ENCODE assay signal across 9 cellular contexts in the genomic region with DNA sequence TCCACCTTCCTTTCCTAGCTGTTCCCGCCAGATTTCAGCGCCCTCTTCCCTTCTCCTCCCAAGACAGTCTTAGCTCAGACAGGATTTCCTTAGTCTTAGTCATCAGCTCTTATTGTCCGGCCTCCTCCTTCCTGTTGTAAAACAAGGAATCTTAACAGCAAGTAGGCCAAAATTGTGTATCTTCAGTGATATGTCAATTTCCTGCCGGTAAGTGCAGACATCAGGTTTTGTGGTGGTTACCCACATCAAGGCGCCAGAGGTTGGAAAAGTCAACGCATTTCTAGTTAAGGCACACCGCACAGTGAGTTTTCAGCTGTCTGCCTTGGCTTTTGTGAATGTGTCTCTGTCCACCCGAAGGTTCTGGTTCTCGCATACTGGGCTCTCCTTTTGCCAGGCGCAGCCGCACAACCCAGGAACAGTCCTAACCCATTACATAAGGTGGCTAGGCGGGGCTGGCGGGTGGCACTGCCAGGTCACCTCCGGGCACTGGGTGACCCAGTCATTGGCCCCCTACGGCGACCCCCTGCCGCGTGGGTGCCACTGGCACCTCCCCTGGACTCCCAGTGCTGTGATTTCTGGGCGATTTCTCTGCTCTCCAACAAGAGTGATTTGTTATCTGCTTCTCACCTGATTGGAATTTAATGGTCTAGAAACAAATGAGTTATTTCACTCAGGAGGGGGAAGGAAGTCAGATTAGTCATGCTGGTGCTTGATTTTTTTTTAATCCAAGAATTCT. TPM values are rescaled to one million over a fixed set of nuclear protein-coding genes. Genes with fewer than 3 reads are reported as not detected.
DNase-seq lines count a peak whose midpoint lies in the region; ATAC-seq, FAIRE-seq and TF ChIP-seq lines count a peak whose summit lies in the region.
"Had no signal": no experiment of that assay in that cellular context is flagged by ENCODE, and none has a peak within 500 bp of the region (broad histone marks: within the 10 kb centered on the region; RNA-seq: fewer than 3 reads in every experiment).

No MANE protein-coding gene starts in this region.

- TF ChIP-seq POLR2A in A549 (IDR thresholded peaks at IDR 0.05; ENCODE audit: low read length) = no peak
- no peak for TF ChIP-seq POLR2A in GM12892 (IDR thresholded peaks at IDR 0.05; ENCODE audit: low read depth, low read length)
- no peak for TF ChIP-seq POLR2A in ovary (IDR thresholded peaks at IDR 0.05)

- TF ChIP-seq CTCF in A549 (IDR thresholded peaks at IDR 0.05) (no peak), bronchial epithelial cell (IDR thresholded peaks at IDR 0.05; ENCODE audit: insufficient read depth, low read length, severe bottlenecking) (no peak), ovary (IDR thresholded peaks at IDR 0.05) (no peak)

- WGBS in A549 (ENCODE audit: missing lambda C conversion rate) = 12% methylated on average over 7 of the region's 19 CpGs
- WGBS in ovary, 3 donors = 78 to 81% (median 80%) methylated on average over 19 of the region's 19 CpGs

- H3K27ac ChIP-seq in A549 = peak overlapping the region; percentile 82 to 91
- peak overlapping the region; percentile 69 for H3K27ac ChIP-seq in HUES48 (ENCODE audit: low read depth, low read length)
- H3K27ac ChIP-seq in muscle layer of colon (ENCODE audit: low read depth, low read length) = peak overlapping the region; percentile 47
- H3K27ac ChIP-seq in ovary = no peak overlapping the region

- peaks cover 66% of the 10 kb centered on the region for H3K4me1 ChIP-seq in A549
- peaks cover 15% of the 10 kb centered on the region for H3K4me1 ChIP-seq in HUES48 (ENCODE audit: control insufficient read depth, insufficient read depth, low read length)
- H3K4me1 ChIP-seq in muscle layer of colon (ENCODE audit: insufficient read depth, low read length) = peaks cover 90% of the 10 kb centered on the region
- H3K4me1 ChIP-seq in ovary (ENCODE audit: insufficient read depth) = peaks cover 17% of the 10 kb centered on the region

- intact Hi-C loops in ovary (cut with DNase I) = loop anchor here in 1 of 4 donors (10.0 kb wide), 1 partner anchor 95 kb away; no protein-coding TSS in a partner anchor

- FAIRE-seq in A549 (lab: Jason Lieb, UNC) (no peak), bronchial epithelial cell (lab: Jason Lieb, UNC) (no peak), GM12892 (lab: Jason Lieb, UNC) (no peak)

- ATAC-seq in A549 = peak; percentile 76 to 80
- ATAC-seq in GM18519 (IDR thresholded peaks at IDR 0.05; ENCODE audit: low FRiP score, unreplicated experiment) = no peak

- CTCF ChIA-PET in A549 (lab: Yijun Ruan, JAX) = no interaction called here

- H3K27me3 ChIP-seq in HUES48 (ENCODE audit: control insufficient read depth, insufficient read depth, low read length) = no peaks in the 10 kb centered on the region
- no peaks in the 10 kb centered on the region for H3K27me3 ChIP-seq in bronchial epithelial cell (ENCODE audit: control insufficient read depth, insufficient read depth, low read length)
- no peaks in the 10 kb centered on the region for H3K27me3 ChIP-seq in muscle layer of colon (ENCODE audit: control insufficient read depth in 1 of 2, insufficient read depth in 2 of 2, low read length in 2 of 2)
- no peaks in the 10 kb centered on the region for H3K27me3 ChIP-seq in ovary

- POLR2A ChIA-PET in A549 (lab: Yijun Ruan, JAX) = interaction anchor here (1.1 to 1.3 kb wide), 2 partner anchors 13 to 28 kb away, joined by 4 to 9 read pairs; partner anchors contain the start of genes COL4A1 and COL4A2

- H3K36me3 ChIP-seq in HUES48 (ENCODE audit: control insufficient read depth, insufficient read depth, low read length) (peaks cover 8% of the 10 kb centered on the region), bronchial epithelial cell (ENCODE audit: control insufficient read depth, insufficient read depth, low read length) (no peaks in the 10 kb centered on the region), muscle layer of colon (ENCODE audit: insufficient read depth, low read length) (peaks cover 19% of the 10 kb centered on the region), ovary (no peaks in the 10 kb centered on the region)

- H3K4me3 ChIP-seq in A549 = peak overlapping the region; percentile 14; the same call in 1 of the 3 replicates
- H3K4me3 ChIP-seq in HUES48 (ENCODE audit: low read depth, low read length) = no peak overlapping the region
- H3K4me3 ChIP-seq in bronchial epithelial cell (ENCODE audit: low read depth, low read length) = no peak overlapping the region
- no peak overlapping the region for H3K4me3 ChIP-seq in muscle layer of colon (ENCODE audit: low read depth in 1 of 2, low read length in 2 of 2)
- H3K4me3 ChIP-seq in ovary = no peak overlapping the region

- peak in 1 of 2 experiments; percentile 21; a peak in 1 of 5 replicates for TF ChIP-seq RAD21 in A549 (conservative IDR thresholded peaks at IDR 0.05 in 1 of 2, IDR thresholded peaks at IDR 0.05 in 1 of 2)

- TF ChIP-seq EP300 in A549 (IDR thresholded peaks at IDR 0.05) (peak; percentile 48 to 77; a peak in 3 of 5 replicates), ovary (IDR thresholded peaks at IDR 0.05) (no peak)

- DNase-seq in A549 (ENCODE audit: low read depth in 1 of 2, low spot score in 1 of 2) (peak; percentile 62 to 75), bronchial epithelial cell (ENCODE audit: low read depth) (peak; percentile 92), GM12892 (ENCODE audit: insufficient read length) (no peak), ovary (no peak), nucleus accumbens (lab: John Stamatoyannopoulos, UW) (no peak)
- DNase-seq: retina had no signal

- H3K9ac ChIP-seq in HUES48 (ENCODE audit: low read depth, low read length) (peak overlapping the region; percentile 11; the same call in 1 of the 2 replicates), muscle layer of colon (ENCODE audit: low read length) (no peak overlapping the region)

- H3K4me2 ChIP-seq in A549 = peak overlapping the region; percentile 80

- no peaks in the 10 kb centered on the region for H3K9me3 ChIP-seq in A549
- no peaks in the 10 kb centered on the region for H3K9me3 ChIP-seq in HUES48 (ENCODE audit: control insufficient read depth, insufficient read depth, low read length)
- H3K9me3 ChIP-seq in muscle layer of colon (ENCODE audit: low read length) = no peaks in the 10 kb centered on the region
- no peaks in the 10 kb centered on the region for H3K9me3 ChIP-seq in ovary

TF ChIP-seq in A549, 52 proteins besides CTCF, POLR2A, EP300 and RAD21:
- TF ChIP-seq E2F6 (IDR thresholded peaks at IDR 0.05; ENCODE audit: borderline replicate concordance, low read depth) (peak; percentile 32; the same call in 1 of the 2 replicates), HDAC2 (IDR thresholded peaks at IDR 0.05) (no peak), CBX8 (IDR thresholded peaks at IDR 0.05) (no peak), HOXB5 (CRISPR knock-in tag; IDR thresholded peaks at IDR 0.05) (0 out of 2 replicates have a peak, but pooled peaks have one; percentile 5), GATA3 (IDR thresholded peaks at IDR 0.05; ENCODE audit: borderline replicate concordance) (peak; percentile 40; the same call in 1 of the 2 replicates), HOXA7 (CRISPR knock-in tag; IDR thresholded peaks at IDR 0.05) (no peak), JUNB (IDR thresholded peaks at IDR 0.05) (peak; percentile 72), SREBF2 (IDR thresholded peaks at IDR 0.05) (no peak), JUN (IDR thresholded peaks at IDR 0.05) (peak in 1 of 2 experiments; percentile 77; a peak in 3 of 5 replicates), NR3C1 (IDR thresholded peaks at IDR 0.05) (no peak), BCL3 (IDR thresholded peaks at IDR 0.05) (no peak), FOSL2 (IDR thresholded peaks at IDR 0.05) (peak; percentile 31; the same call in 1 of the 2 replicates), FOSL2 (CRISPR knock-in tag; IDR thresholded peaks at IDR 0.05) (peak; percentile 66)
- TF ChIP-seq, protein P1, sequence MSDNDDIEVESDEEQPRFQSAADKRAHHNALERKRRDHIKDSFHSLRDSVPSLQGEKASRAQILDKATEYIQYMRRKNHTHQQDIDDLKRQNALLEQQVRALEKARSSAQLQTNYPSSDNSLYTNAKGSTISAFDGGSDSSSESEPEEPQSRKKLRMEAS (IDR thresholded peaks at IDR 0.05) = peak; percentile 44; the same call in 1 of the 2 replicates

RNA-seq across cellular contexts. Expression of gene COL4A2, which starts 12.9 kb away (rescaled TPM):
- 36.2 and 46.9 TPM in 2 replicates for polyA plus RNA-seq in A549 (2011; rRNA removed)
- 54.3 and 88.3 TPM in 2 replicates for polyA plus RNA-seq in A549 (2012; cell fraction: cytosol; rRNA removed)
- polyA plus RNA-seq in A549 (2012; cell fraction: nucleus; rRNA removed) = 415 and 541 TPM in 2 replicates
- 112 to 122 TPM (median 119 TPM) in 3 replicates for polyA plus RNA-seq in A549 (2017; fragmentation: RNase III; extraction: RNeasy Plus Mini Kit Qiagen cat#74134 plus additional on column Dnase treatment)
- polyA minus RNA-seq in A549 (2011; rRNA and poly(A)+ RNA removed) = 56.5 and 110 TPM in 2 replicates
- 7.6 and 21.4 TPM in 2 replicates for total RNA-seq in bronchial epithelial cell
- polyA plus RNA-seq in GM12892 (2012; ENCODE audit: missing spikeins) = 0.32 TPM
- total RNA-seq in ovary = 100 to 1,000 TPM in 5 of 7 donors, 10 to 100 TPM in 2; 59.5 to 171 (median 120) TPM
- 100 to 1,000 TPM; 136 to 164 TPM for polyA plus RNA-seq in ovary

RNA-seq across cellular contexts. Expression of gene COL4A1, which starts 13.0 kb away (rescaled TPM):
- polyA plus RNA-seq in A549 (2011; rRNA removed) (23.8 and 24.3 TPM in 2 replicates), A549 (2017; fragmentation: RNase III; extraction: RNeasy Plus Mini Kit Qiagen cat#74134 plus additional on column Dnase treatment) (70.9 to 71.4 TPM (median 71.3 TPM) in 3 replicates), ovary (100 to 1,000 TPM in 1 of 2 donors, 10 to 100 TPM in 1; 87.5 to 421 TPM)
- polyA plus RNA-seq in A549 (2012; cell fraction: cytosol; rRNA removed) = 12.5 and 16.6 TPM in 2 replicates
- polyA plus RNA-seq in A549 (2012; cell fraction: nucleus; rRNA removed) = 47.7 and 57.6 TPM in 2 replicates
- 32.9 and 42.4 TPM in 2 replicates for polyA minus RNA-seq in A549 (2011; rRNA and poly(A)+ RNA removed)
- total RNA-seq in bronchial epithelial cell (3.6 and 7.4 TPM in 2 replicates), ovary (100 to 1,000 TPM in 3 of 7 donors, 10 to 100 TPM in 4; 42.3 to 106 (median 73.2) TPM)
- polyA plus RNA-seq in GM12892 (2012; ENCODE audit: missing spikeins) = not detected

Comparison
In these comparisons a context has a peak if more than half of its experiments do, and no peak if none do; other contexts are left out.
1. DNase-seq: peak in A549 (2 of 2) and bronchial epithelial cell (single experiment); none in GM12892 (single experiment), ovary (0 of 5) and nucleus accumbens (0 of 56).
2. H3K27ac ChIP-seq: peak in A549 (2 of 2), HUES48 (single experiment) and muscle layer of colon (single experiment); none in ovary (0 of 2).